ENCODE assay signal across 8 cellular contexts in the genomic region with DNA sequence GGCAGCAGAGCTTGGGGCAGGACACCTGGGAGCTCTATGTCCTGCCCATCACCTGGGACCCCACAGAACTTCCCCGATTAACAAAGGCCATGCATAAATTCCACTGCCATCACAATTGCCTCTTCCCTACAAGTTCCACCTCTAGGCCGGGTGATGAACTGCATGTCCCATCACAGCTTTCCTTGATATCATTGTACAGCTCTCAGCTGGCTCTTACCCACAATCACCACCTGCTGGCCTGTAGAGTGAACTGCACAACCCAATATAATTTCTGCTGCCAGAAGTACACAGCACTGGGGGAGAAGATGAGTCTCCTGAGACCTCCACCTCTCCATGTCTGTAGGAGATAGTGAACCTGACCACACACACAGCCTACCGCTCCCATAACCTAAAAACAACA.
A peak's percentile ranks its signal among the peaks of the same experiment; 100 is the strongest.
DNase-seq lines count a peak whose midpoint lies in the region; ATAC-seq and TF ChIP-seq lines count a peak whose summit lies in the region.

No MANE protein-coding gene starts in this region.

- ATAC-seq in GM18517 (IDR thresholded peaks at IDR 0.05; ENCODE audit: unreplicated experiment) (peak; percentile 99), HG02763 (IDR thresholded peaks at IDR 0.05; ENCODE audit: unreplicated experiment) (peak; percentile 96), esophagus mucosa (peak; percentile 85)

- no peak overlapping the region for H3K27ac ChIP-seq in 22Rv1

- DNase-seq in MV-4-11 (lab: John Stamatoyannopoulos, UW) = peak; percentile 39
- DNase-seq in GOT3 (lab: John Stamatoyannopoulos, UW) = no peak
- no peak for DNase-seq in NCI-H2029 (lab: John Stamatoyannopoulos, UW)
- no peak for DNase-seq in NCI-H2227 (lab: John Stamatoyannopoulos, UW; ENCODE audit: unreplicated experiment)

- peak; percentile 62 for TF ChIP-seq CTCF in 22Rv1 (IDR thresholded peaks at IDR 0.05)
